In genomic region chr5:45696206-45696836, GRCh38 we compare ENCODE assay signal across 7 cellular contexts. TPM values are rescaled to one million over a fixed set of nuclear protein-coding genes. Genes with fewer than 3 reads are reported as not detected.
DNase-seq lines count a peak whose midpoint lies in the region; ATAC-seq and TF ChIP-seq lines count a peak whose summit lies in the region.

Gene HCN1 (minus strand): TSS chr5:45696380.

- DNase-seq in OCI-M1 (lab: John Stamatoyannopoulos, UW) (peak; percentile 53), breast epithelium (ENCODE audit: low spot score in 2 of 2) (peak; percentile 36 to 74), NAMALWA (ENCODE audit: low spot score) (no peak)

- intact Hi-C loops in breast epithelium (cut with DNase I; ENCODE audit: low total_unique reads): no loop called here

- H3K9me3 ChIP-seq in breast epithelium (no peaks in the 10 kb centered on the region), iPS-18c (ENCODE audit: control insufficient read depth, insufficient read depth, low read length) (no peaks in the 10 kb centered on the region), skeletal muscle tissue (ENCODE audit: control insufficient read depth in 3 of 3, low read length in 3 of 3) (no peaks in the 10 kb centered on the region)

- no peak within 1 kb of the TSS for H3K9ac ChIP-seq in skeletal muscle tissue (ENCODE audit: low read depth in 1 of 3, low read length in 3 of 3)

- H3K27me3 ChIP-seq in breast epithelium (peaks cover 0 to 50% of the 10 kb centered on the region in 2 donors), skeletal muscle tissue (ENCODE audit: control insufficient read depth in 3 of 3, insufficient read depth in 3 of 3, low read length in 3 of 3) (peaks cover 9 to 25% (median 17%) of the 10 kb centered on the region in 3 donors)

- H3K27ac ChIP-seq in breast epithelium: no peak within 1 kb of the TSS
- no peak within 1 kb of the TSS for H3K27ac ChIP-seq in skeletal muscle tissue (ENCODE audit: low read depth, low read length)

- ATAC-seq in GM18868 (IDR thresholded peaks at IDR 0.05; ENCODE audit: unreplicated experiment) (peak; percentile 87), HG03095 (IDR thresholded peaks at IDR 0.05; ENCODE audit: unreplicated experiment) (peak; percentile 89)

- H3K36me3 ChIP-seq in breast epithelium (no peaks in the 10 kb centered on the region), skeletal muscle tissue (ENCODE audit: control insufficient read depth in 3 of 3, insufficient read depth in 3 of 3, low read length in 3 of 3) (no peaks in the 10 kb centered on the region)

- peaks cover 0 to 2% of the 10 kb centered on the region in 2 donors for H3K4me1 ChIP-seq in breast epithelium
- H3K4me1 ChIP-seq in skeletal muscle tissue (ENCODE audit: control insufficient read depth in 3 of 3, insufficient read depth in 3 of 3, low read length in 3 of 3): peaks cover 0 to 7% (median 5%) of the 10 kb centered on the region in 3 donors

- H3K4me3 ChIP-seq in breast epithelium (peak within 1 kb of the TSS; percentile 29 to 63 (median 44)), iPS-18c (ENCODE audit: insufficient read depth, low read depth, low read length) (peak within 1 kb of the TSS; percentile 56), skeletal muscle tissue (ENCODE audit: low read length in 3 of 3) (peak within 1 kb of the TSS; percentile 48 to 68 (median 61))

- TF ChIP-seq CTCF in breast epithelium (IDR thresholded peaks at IDR 0.05): peak in 2 of 3 donors; percentile 53 to 64

- TF ChIP-seq POLR2A in breast epithelium (IDR thresholded peaks at IDR 0.05): no peak

RNA-seq across cellular contexts. Expression of gene HCN1, which starts in this region (rescaled TPM):
- total RNA-seq in breast epithelium (under 1 TPM; under 0.01 to 0.33 (median 0.29) TPM), skeletal muscle tissue (4.2 TPM)

Comparison
In these comparisons a context has a peak if more than half of its experiments do, and no peak if none do; other contexts are left out.
1. Peak in DNase-seq and H3K4me3 ChIP-seq in breast epithelium; RNA of the gene not detected or under 1 TPM.